ENCODE assay signal across 1 cellular context in the genomic region with DNA sequence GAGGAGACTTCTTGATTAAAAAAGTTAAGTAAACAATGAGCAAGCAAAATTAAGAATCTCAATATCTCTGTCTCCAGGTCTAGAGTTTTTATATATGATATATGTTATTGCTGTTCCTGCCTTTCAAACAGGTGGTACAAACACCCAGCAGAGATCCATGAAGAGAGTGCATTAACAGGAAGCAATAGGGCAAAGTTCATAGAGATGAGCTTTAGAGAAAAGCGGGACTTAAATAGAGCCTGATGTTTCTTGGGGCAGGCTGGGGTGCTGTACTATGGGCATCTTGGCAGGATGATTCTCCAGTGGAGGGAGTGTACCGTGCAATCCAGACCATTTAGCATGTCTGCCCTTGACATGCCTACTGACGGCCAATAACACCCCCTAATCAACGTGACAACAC.
A peak's percentile ranks its signal among the peaks of the same experiment; 100 is the strongest.
TF ChIP-seq lines count a peak whose summit lies in the region.

No MANE protein-coding gene starts in this region.

TF ChIP-seq in HepG2, 621 proteins besides CTCF, POLR2A, EP300 and RAD21:
- TF ChIP-seq POGZ (CRISPR knock-in tag; IDR thresholded peaks at IDR 0.05) (no peak), PPARG (CRISPR knock-in tag; conservative IDR thresholded peaks at IDR 0.05) (0 out of 2 replicates have a peak, but pooled peaks have one; percentile 50), ZMYM4 (CRISPR knock-in tag; IDR thresholded peaks at IDR 0.05) (no peak), ZBTB38 (CRISPR knock-in tag; IDR thresholded peaks at IDR 0.05) (0 out of 2 replicates have a peak, but pooled peaks have one; percentile 32), ZNF180 (CRISPR knock-in tag; IDR thresholded peaks at IDR 0.05; ENCODE audit: borderline replicate concordance, low read depth) (no peak), ATF1 (CRISPR knock-in tag; IDR thresholded peaks at IDR 0.05) (no peak), FOSL2 (CRISPR knock-in tag; IDR thresholded peaks at IDR 0.05) (no peak), POLR2AphosphoS5 (IDR thresholded peaks at IDR 0.05; ENCODE audit: low read depth, low read length) (no peak), HNRNPUL1 (IDR thresholded peaks at IDR 0.05; ENCODE audit: low read depth, low read length) (no peak), HNF4A (CRISPR knock-in tag; IDR thresholded peaks at IDR 0.05) (peak; percentile 57), ZFP36L1 (CRISPR knock-in tag; IDR thresholded peaks at IDR 0.05) (no peak), ZMYM2 (CRISPR knock-in tag; IDR thresholded peaks at IDR 0.05) (no peak)
TF ChIP-seq in HepG2: peak in this region for 3.
